In genomic region chr2:48017136-48017535, GRCh38 we compare ENCODE assay signal across 19 cellular contexts.
DNase-seq lines count a peak whose midpoint lies in the region; ATAC-seq, FAIRE-seq and TF ChIP-seq lines count a peak whose summit lies in the region.
"Had no signal": no experiment of that assay in that cellular context is flagged by ENCODE, and none has a peak within 500 bp of the region (broad histone marks: within the 10 kb centered on the region; RNA-seq: fewer than 3 reads in every experiment).

No MANE protein-coding gene starts in this region.

- H3K79me2 ChIP-seq in HepG2 (ENCODE audit: insufficient read depth, low read length) (no peaks in the 10 kb centered on the region), PC-9 (ENCODE audit: low read depth) (no peaks in the 10 kb centered on the region)

- CTCF ChIA-PET in HepG2 (lab: Yijun Ruan, JAX; ENCODE audit: low intra/inter-chr PET ratio, low total read pairs) (interaction anchor here (1.1 kb wide), 1 partner anchor 159 kb away, joined by 4 read pairs; no protein-coding TSS in a partner anchor), PC-9 (lab: Charles Lee) (no interaction called here)

- in situ Hi-C loops in HepG2 (cut with HindIII; ENCODE audit: extremely low pct_ligation_motif_present, low pct_unique_long_range_greater_than_20kb), result no loop called here

- no peak for TF ChIP-seq EP300 in HepG2 (IDR thresholded peaks at IDR 0.05; ENCODE audit: low read depth in 2 of 2, low read length in 2 of 2)
- no peak for TF ChIP-seq EP300 in HepG2 (CRISPR knock-in tag; IDR thresholded peaks at IDR 0.05; ENCODE audit: borderline replicate concordance)

- peak; percentile 23; the same call in 1 of the 3 replicates for ATAC-seq in HepG2
- ATAC-seq in right lobe of liver, result no peak
- no peak for ATAC-seq in GM21737 (IDR thresholded peaks at IDR 0.05; ENCODE audit: unreplicated experiment)
- ATAC-seq: CD8-positive, alpha-beta T cell had no signal

- no peaks in the 10 kb centered on the region; a peak in 2 of 5 replicates for H3K27me3 ChIP-seq in HepG2 (ENCODE audit: control insufficient read depth in 1 of 2, insufficient read depth in 2 of 2, low read length in 2 of 2)
- no peaks in the 10 kb centered on the region for H3K27me3 ChIP-seq in right lobe of liver
- 0 out of 2 replicates have a peak, but pooled peaks cover 4% of the 10 kb centered on the region for H3K27me3 ChIP-seq in PC-9 (ENCODE audit: insufficient read depth, low read depth)
- H3K27me3 ChIP-seq: BLaER1 treated with 17β-estradiol and CSF1 and Interleukin-3, amounts not matched to agents 10 nM and 100 nM had no signal

- H3K36me3 ChIP-seq in HepG2 (replicated peaks in 1 of 2; ENCODE audit: control insufficient read depth in 1 of 2, insufficient read depth in 2 of 2, low read length in 2 of 2) (no peaks in the 10 kb centered on the region), right lobe of liver (no peaks in the 10 kb centered on the region), PC-9 (ENCODE audit: low read depth) (no peaks in the 10 kb centered on the region)
- H3K36me3 ChIP-seq: BLaER1 treated with 17β-estradiol and CSF1 and Interleukin-3, amounts not matched to agents 10 nM and 100 nM had no signal

- BruUV-seq in HepG2 (replicated peaks; lab: Mats Ljungman, UMichigan), result no TSS peak
- BruUV-seq in PC-9 (replicated peaks; lab: Mats Ljungman, UMichigan), result no TSS peak

- H4K20me1 ChIP-seq in HepG2 (ENCODE audit: insufficient read depth, low read length) (no peaks in the 10 kb centered on the region), PC-9 (ENCODE audit: insufficient read depth) (no peaks in the 10 kb centered on the region)
- H4K20me1 ChIP-seq: BLaER1 treated with 17β-estradiol and CSF1 and Interleukin-3, amounts not matched to agents 10 nM and 100 nM had no signal

- H3K4me3 ChIP-seq in HepG2 (replicated peaks in 1 of 3; ENCODE audit: insufficient read depth in 1 of 3, low read depth in 2 of 3, low read length in 3 of 3), result no peak overlapping the region
- H3K4me3 ChIP-seq in right lobe of liver, result no peak overlapping the region
- H3K4me3 ChIP-seq in PC-9, result no peak overlapping the region
- H3K4me3 ChIP-seq: A549; BLaER1 treated with 17β-estradiol and CSF1 and Interleukin-3, amounts not matched to agents 10 nM and 100 nM had no signal

- TF ChIP-seq RAD21 in HepG2 (CRISPR knock-in tag; IDR thresholded peaks at IDR 0.05), result no peak

- no peak overlapping the region for H3K9ac ChIP-seq in HepG2 (ENCODE audit: insufficient read depth, low read depth, low read length)
- H3K9ac ChIP-seq: BLaER1 treated with 17β-estradiol and CSF1 and Interleukin-3, amounts not matched to agents 10 nM and 100 nM had no signal

- H3K9me3 ChIP-seq in HepG2 (ENCODE audit: low read length) (no peaks in the 10 kb centered on the region), right lobe of liver (no peaks in the 10 kb centered on the region), PC-9 (ENCODE audit: insufficient read depth, low read depth) (0 out of 2 replicates have a peak, but pooled peaks cover 4% of the 10 kb centered on the region)
- H3K9me3 ChIP-seq: Caco-2 had no signal

- H3K9me2 ChIP-seq in PC-9 (ENCODE audit: insufficient read depth), result no peaks in the 10 kb centered on the region

- H3K4me1 ChIP-seq in HepG2 (ENCODE audit: insufficient read depth, low read length), result no peaks in the 10 kb centered on the region
- H3K4me1 ChIP-seq in right lobe of liver, result no peaks in the 10 kb centered on the region
- H3K4me1 ChIP-seq in PC-9 (replicated peaks; ENCODE audit: insufficient read depth), result no peaks in the 10 kb centered on the region
- H3K4me1 ChIP-seq: A549 had no signal

- no peak for TF ChIP-seq POLR2A in HepG2 (IDR thresholded peaks at IDR 0.05; ENCODE audit: insufficient read depth in 1 of 2, low read depth in 2 of 2, low read length in 2 of 2)
- TF ChIP-seq POLR2A in right lobe of liver (IDR thresholded peaks at IDR 0.05), result no peak

- FAIRE-seq in HepG2 (lab: Jason Lieb, UNC), result no peak
- FAIRE-seq: A549, D721Med, G401.6, GM12891, GM19239 had no signal

- no peaks in the 10 kb centered on the region for H3F3A ChIP-seq in PC-9 (ENCODE audit: insufficient read depth, low read depth)

- DNase-seq in HepG2 (ENCODE audit: low spot score) (no peak), right lobe of liver (no peak), PC-9 (no peak), cortex of kidney (lab: John Stamatoyannopoulos, UW) (no peak)
- DNase-seq: AML-193; CD4-positive, alpha-beta T cell; DMS79 treated with DMSO at 0.1 percent for 48 hours; GF-D8 had no signal

- no peak overlapping the region for H3K27ac ChIP-seq in HepG2 (ENCODE audit: extremely low read length, insufficient read depth, low read length)
- H3K27ac ChIP-seq in right lobe of liver, result no peak overlapping the region
- no peak overlapping the region for H3K27ac ChIP-seq in PC-9
- H3K27ac ChIP-seq: 22Rv1; A549; BLaER1 treated with 17β-estradiol and CSF1 and Interleukin-3, amounts not matched to agents 10 nM and 100 nM; C4-2B had no signal

- WGBS in HepG2 (ENCODE audit: low lambda C conversion rate), result 41% methylated on average over 7 of the region's 7 CpGs
- WGBS in right lobe of liver (ENCODE audit: insufficient coverage, low coverage, low lambda C conversion rate, missing lambda C conversion rate), result 76% methylated on average over 7 of the region's 7 CpGs

- POLR2A ChIA-PET in HepG2 (lab: Yijun Ruan, JAX) (no interaction called here), PC-9 (lab: Charles Lee; ENCODE audit: unreplicated experiment) (interaction anchor here (0.6 kb wide), 1 partner anchor 193 kb away, joined by 3 read pairs; no protein-coding TSS in a partner anchor)

- H2AFZ ChIP-seq in HepG2 (ENCODE audit: low read length) (no peak overlapping the region), PC-9 (0 out of 2 replicates have a peak overlapping the region, but pooled peaks have one; percentile 22)

- TF ChIP-seq CTCF in HepG2 (CRISPR knock-in tag; IDR thresholded peaks at IDR 0.05), result no peak
- no peak for TF ChIP-seq CTCF in right lobe of liver (IDR thresholded peaks at IDR 0.05)
- no peak for TF ChIP-seq CTCF in PC-9 (conservative IDR thresholded peaks at IDR 0.05)

- H3K4me2 ChIP-seq in HepG2 (ENCODE audit: low read depth, low read length) (no peak overlapping the region), PC-9 (no peak overlapping the region)
- H3K4me2 ChIP-seq: A549; BLaER1 treated with 17β-estradiol and CSF1 and Interleukin-3, amounts not matched to agents 10 nM and 100 nM had no signal

- intact Hi-C loops in HepG2 (cut with micrococcal nuclease; ENCODE audit: unreplicated experiment), result loop anchor here (5.0 kb wide), 1 partner anchor 160 kb away; no protein-coding TSS in a partner anchor
- intact Hi-C loops in right lobe of liver (cut with DNase I), result no loop called here
- intact Hi-C loops in PC-9 (cut with micrococcal nuclease; ENCODE audit: unreplicated experiment), result no loop called here

TF ChIP-seq in HepG2, 621 proteins besides CTCF, POLR2A, EP300 and RAD21 (continues in another document):
- TF ChIP-seq FOXA1 (IDR thresholded peaks at IDR 0.05) (no peak), FOXA1 (CRISPR knock-in tag; IDR thresholded peaks at IDR 0.05) (no peak), ZNF775 (CRISPR knock-in tag; IDR thresholded peaks at IDR 0.05; ENCODE audit: borderline replicate concordance) (no peak), ZNF878 (CRISPR knock-in tag; IDR thresholded peaks at IDR 0.05) (no peak), PAF1 (CRISPR knock-in tag; IDR thresholded peaks at IDR 0.05) (no peak), HOXD1 (CRISPR knock-in tag; IDR thresholded peaks at IDR 0.05) (no peak), PPARG (CRISPR knock-in tag; conservative IDR thresholded peaks at IDR 0.05) (no peak), ZNF879 (CRISPR knock-in tag; IDR thresholded peaks at IDR 0.05) (no peak), ZBTB49 (CRISPR knock-in tag; IDR thresholded peaks at IDR 0.05; ENCODE audit: borderline replicate concordance) (no peak), SRY (CRISPR knock-in tag; IDR thresholded peaks at IDR 0.05) (no peak), ATF5 (CRISPR knock-in tag; IDR thresholded peaks at IDR 0.05; ENCODE audit: low read depth) (no peak), ZNF607 (CRISPR knock-in tag; IDR thresholded peaks at IDR 0.05; ENCODE audit: borderline replicate concordance) (no peak), ARNT2 (CRISPR knock-in tag; IDR thresholded peaks at IDR 0.05; ENCODE audit: low read depth) (no peak), SIN3B (IDR thresholded peaks at IDR 0.05; ENCODE audit: low read length) (no peak)
- TF ChIP-seq, protein P1, sequence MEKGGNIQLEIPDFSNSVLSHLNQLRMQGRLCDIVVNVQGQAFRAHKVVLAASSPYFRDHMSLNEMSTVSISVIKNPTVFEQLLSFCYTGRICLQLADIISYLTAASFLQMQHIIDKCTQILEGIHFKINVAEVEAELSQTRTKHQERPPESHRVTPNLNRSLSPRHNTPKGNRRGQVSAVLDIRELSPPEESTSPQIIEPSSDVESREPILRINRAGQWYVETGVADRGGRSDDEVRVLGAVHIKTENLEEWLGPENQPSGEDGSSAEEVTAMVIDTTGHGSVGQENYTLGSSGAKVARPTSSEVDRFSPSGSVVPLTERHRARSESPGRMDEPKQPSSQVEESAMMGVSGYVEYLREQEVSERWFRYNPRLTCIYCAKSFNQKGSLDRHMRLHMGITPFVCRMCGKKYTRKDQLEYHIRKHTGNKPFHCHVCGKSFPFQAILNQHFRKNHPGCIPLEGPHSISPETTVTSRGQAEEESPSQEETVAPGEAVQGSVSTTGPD (CRISPR knock-in tag; IDR thresholded peaks at IDR 0.05), result no peak
